Comparison of ENCODE assay signal across 8 cellular contexts in genomic region chr2:43484323-43484930, GRCh38.
DNase-seq lines count a peak whose midpoint lies in the region; ATAC-seq and TF ChIP-seq lines count a peak whose summit lies in the region.

No MANE protein-coding gene starts in this region.

- TF ChIP-seq CTCF in BE2C (IDR thresholded peaks at IDR 0.05; ENCODE audit: low read depth, low read length) (peak; percentile 49), HL-60 (IDR thresholded peaks at IDR 0.05; ENCODE audit: insufficient read depth, low read length) (peak; percentile 44), body of pancreas (IDR thresholded peaks at IDR 0.05) (peak; percentile 22 to 81 (median 68)), suprapubic skin (IDR thresholded peaks at IDR 0.05) (peak; percentile 35 to 58)

- H3K36me3 ChIP-seq in BE2C = peaks cover 3% of the 10 kb centered on the region
- H3K36me3 ChIP-seq in body of pancreas (replicated peaks in 1 of 2; ENCODE audit: insufficient read depth in 1 of 2, low read depth in 2 of 2) = no peaks in the 10 kb centered on the region
- H3K36me3 ChIP-seq in suprapubic skin = no peaks in the 10 kb centered on the region

- ATAC-seq in body of pancreas (peak; percentile 67), HG03139 (IDR thresholded peaks at IDR 0.05; ENCODE audit: unreplicated experiment) (no peak), GM19463 (IDR thresholded peaks at IDR 0.05; ENCODE audit: unreplicated experiment) (no peak)

- H3K4me1 ChIP-seq in BE2C = peaks cover 20% of the 10 kb centered on the region
- H3K4me1 ChIP-seq in body of pancreas = peaks cover 10% of the 10 kb centered on the region
- peaks cover 41% of the 10 kb centered on the region for H3K4me1 ChIP-seq in suprapubic skin

- no peak for TF ChIP-seq EP300 in suprapubic skin (IDR thresholded peaks at IDR 0.05)

- peak; percentile 14 for DNase-seq in BE2C
- DNase-seq in HL-60 (ENCODE audit: low read depth in 1 of 2, low spot score in 1 of 2) = peak; percentile 41 to 57
- DNase-seq in NCI-H748 (lab: John Stamatoyannopoulos, UW; ENCODE audit: unreplicated experiment) = peak; percentile 76
- DNase-seq in body of pancreas = peak in 1 of 4 donors; percentile 16
- DNase-seq in iris pigment epithelial cell (ENCODE audit: low read depth) = peak; percentile 85
- DNase-seq in suprapubic skin (ENCODE audit: low spot score in 2 of 2) = no peak

- H3K27me3 ChIP-seq in BE2C = no peaks in the 10 kb centered on the region
- H3K27me3 ChIP-seq in HL-60 (ENCODE audit: insufficient read depth, poor library complexity, severe bottlenecking) = no peaks in the 10 kb centered on the region
- no peaks in the 10 kb centered on the region for H3K27me3 ChIP-seq in body of pancreas
- no peaks in the 10 kb centered on the region for H3K27me3 ChIP-seq in suprapubic skin

- no peak for TF ChIP-seq POLR2A in body of pancreas (IDR thresholded peaks at IDR 0.05)
- no peak for TF ChIP-seq POLR2A in suprapubic skin (IDR thresholded peaks at IDR 0.05)

- intact Hi-C loops in body of pancreas (cut with DNase I) = no loop called here

- no peaks in the 10 kb centered on the region for H3K9me3 ChIP-seq in BE2C
- H3K9me3 ChIP-seq in body of pancreas = no peaks in the 10 kb centered on the region
- H3K9me3 ChIP-seq in suprapubic skin = no peaks in the 10 kb centered on the region

- no peak overlapping the region for H3K27ac ChIP-seq in HL-60 (replicated peaks)
- H3K27ac ChIP-seq in body of pancreas = peak overlapping the region in 1 of 4 donors; percentile 16
- H3K27ac ChIP-seq in suprapubic skin = no peak overlapping the region

- no peak overlapping the region for H3K4me3 ChIP-seq in BE2C (ENCODE audit: low read depth, low read length)
- H3K4me3 ChIP-seq in HL-60 (replicated peaks; ENCODE audit: insufficient read depth, low read length) = no peak overlapping the region
- H3K4me3 ChIP-seq in body of pancreas = no peak overlapping the region
- no peak overlapping the region for H3K4me3 ChIP-seq in suprapubic skin

Comparison
In these comparisons a context has a peak if more than half of its experiments do, and no peak if none do; other contexts are left out.
1. DNase-seq: peak in BE2C (single experiment), HL-60 (2 of 2), NCI-H748 (single experiment) and iris pigment epithelial cell (single experiment); none in suprapubic skin (0 of 2).
2. Peak in every context shown above with its lines, with median percentiles within 50 percentile points of each other: CTCF ChIP-seq.